In genomic region chr6:149988550-149989336, GRCh38 we compare ENCODE assay signal across 1 cellular context.
TF ChIP-seq lines count a peak whose summit lies in the region.

No MANE protein-coding gene starts in this region.

TF ChIP-seq in GM23338, 12 proteins besides CTCF, POLR2A, EP300 and RAD21:
- peak; percentile 87 for TF ChIP-seq EZH2phosphoT487 (IDR thresholded peaks at IDR 0.05; ENCODE audit: unreplicated experiment)
- no peak for TF ChIP-seq STAT1 (IDR thresholded peaks at IDR 0.05; ENCODE audit: unreplicated experiment)
- TF ChIP-seq JUNB (IDR thresholded peaks at IDR 0.05; ENCODE audit: unreplicated experiment): no peak
- no peak for TF ChIP-seq ETS1 (IDR thresholded peaks at IDR 0.05)
- peak; percentile 95 for TF ChIP-seq EZH2 (IDR thresholded peaks at IDR 0.05; ENCODE audit: low read depth, unreplicated experiment)
